ENCODE assay signal across 1 cellular context in the genomic region with DNA sequence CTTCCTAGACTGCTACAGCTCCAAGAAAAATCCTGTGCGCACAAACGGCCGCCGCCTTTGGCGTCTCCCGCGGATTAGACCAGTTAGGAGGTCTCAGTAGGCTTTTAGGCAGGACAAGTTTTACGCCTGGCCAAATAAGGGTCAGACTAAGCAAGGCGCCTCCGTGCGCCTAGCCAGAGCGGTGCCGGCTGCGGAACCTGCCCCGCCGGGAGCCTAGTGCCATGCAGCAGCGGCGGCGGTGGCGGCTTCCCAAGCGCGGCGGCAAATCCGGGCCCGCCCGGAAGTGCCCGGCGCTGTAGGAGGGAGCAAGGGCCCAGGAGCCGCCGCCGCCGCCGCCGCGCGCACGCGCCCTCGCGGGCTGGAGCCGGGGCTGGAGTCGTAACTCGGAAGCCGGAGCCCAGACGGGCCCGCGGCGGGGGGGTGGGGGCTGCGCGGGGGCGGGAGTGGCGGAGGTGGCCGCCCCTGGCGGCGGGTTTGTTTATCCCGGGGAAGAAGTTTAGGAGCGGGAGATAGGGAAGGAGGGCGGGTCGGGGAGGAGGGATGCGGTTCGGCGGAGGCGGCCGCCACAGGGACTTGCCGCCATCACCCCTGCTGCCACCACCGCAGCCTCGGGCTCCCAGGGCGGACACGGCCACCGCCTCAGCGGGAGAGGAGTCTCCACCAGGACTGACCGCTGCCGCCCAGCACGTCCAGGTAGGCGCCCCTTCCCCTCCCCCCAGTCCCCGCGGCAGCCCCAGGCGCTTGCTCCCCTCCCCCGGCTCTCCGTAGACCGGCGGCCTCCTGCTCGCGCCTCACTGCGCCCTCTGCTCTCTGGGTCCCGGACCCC.
TF ChIP-seq lines count a peak whose summit lies in the region.

A gene (plus strand): TSS at position 344 of the 826 bp plus-strand sequence. CDS start 48,447 bp downstream, outside the sequence.

TF ChIP-seq in HepG2, 621 proteins besides CTCF, POLR2A, EP300 and RAD21 (continued from another document and continues in another):
- TF ChIP-seq ZNF747 (CRISPR knock-in tag; IDR thresholded peaks at IDR 0.05; ENCODE audit: borderline replicate concordance) (peak; percentile 70; the same call in 1 of the 2 replicates), ZNF768 (CRISPR knock-in tag; IDR thresholded peaks at IDR 0.05) (peak; percentile 38; the same call in 1 of the 2 replicates), ZNF354B (CRISPR knock-in tag; IDR thresholded peaks at IDR 0.05) (0 out of 2 replicates have a peak, but pooled peaks have one; percentile 33), NFATC3 (CRISPR knock-in tag; IDR thresholded peaks at IDR 0.05) (no peak), JUNB (CRISPR knock-in tag; IDR thresholded peaks at IDR 0.05; ENCODE audit: borderline replicate concordance) (no peak), ZNF337 (CRISPR knock-in tag; IDR thresholded peaks at IDR 0.05; ENCODE audit: borderline replicate concordance, low read depth) (no peak), HNRNPH1 (optimal IDR thresholded peaks at IDR 0.05; ENCODE audit: low read depth, low read length) (no peak), ZSCAN31 (CRISPR knock-in tag; IDR thresholded peaks at IDR 0.05; ENCODE audit: low read depth) (peak; percentile 77; the same call in 1 of the 2 replicates), TEAD3 (CRISPR knock-in tag; optimal IDR thresholded peaks at IDR 0.05; ENCODE audit: borderline replicate concordance) (no peak), ERF (CRISPR knock-in tag; IDR thresholded peaks at IDR 0.05) (peak; percentile 55; the same call in 1 of the 2 replicates), CENPX (CRISPR knock-in tag; IDR thresholded peaks at IDR 0.05) (no peak), ISX (CRISPR knock-in tag; conservative IDR thresholded peaks at IDR 0.05) (0 out of 2 replicates have a peak, but pooled peaks have one; percentile 15), ZFAT (CRISPR knock-in tag; conservative IDR thresholded peaks at IDR 0.05) (no peak), ZNF737 (CRISPR knock-in tag; IDR thresholded peaks at IDR 0.05; ENCODE audit: borderline replicate concordance) (no peak; the same call in 1 of the 2 replicates), ETV5 (CRISPR knock-in tag; IDR thresholded peaks at IDR 0.05; ENCODE audit: borderline replicate concordance) (peak; percentile 78; the same call in 1 of the 2 replicates), SOX5 (CRISPR knock-in tag; IDR thresholded peaks at IDR 0.05; ENCODE audit: borderline replicate concordance) (peak; percentile 26; the same call in 1 of the 2 replicates), ZNF550 (CRISPR knock-in tag; IDR thresholded peaks at IDR 0.05; ENCODE audit: borderline replicate concordance) (no peak), NFE2 (CRISPR knock-in tag; IDR thresholded peaks at IDR 0.05) (no peak)
- TF ChIP-seq, protein P1, sequence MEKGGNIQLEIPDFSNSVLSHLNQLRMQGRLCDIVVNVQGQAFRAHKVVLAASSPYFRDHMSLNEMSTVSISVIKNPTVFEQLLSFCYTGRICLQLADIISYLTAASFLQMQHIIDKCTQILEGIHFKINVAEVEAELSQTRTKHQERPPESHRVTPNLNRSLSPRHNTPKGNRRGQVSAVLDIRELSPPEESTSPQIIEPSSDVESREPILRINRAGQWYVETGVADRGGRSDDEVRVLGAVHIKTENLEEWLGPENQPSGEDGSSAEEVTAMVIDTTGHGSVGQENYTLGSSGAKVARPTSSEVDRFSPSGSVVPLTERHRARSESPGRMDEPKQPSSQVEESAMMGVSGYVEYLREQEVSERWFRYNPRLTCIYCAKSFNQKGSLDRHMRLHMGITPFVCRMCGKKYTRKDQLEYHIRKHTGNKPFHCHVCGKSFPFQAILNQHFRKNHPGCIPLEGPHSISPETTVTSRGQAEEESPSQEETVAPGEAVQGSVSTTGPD (CRISPR knock-in tag; IDR thresholded peaks at IDR 0.05), result peak; percentile 18; the same call in 1 of the 2 replicates
- TF ChIP-seq, protein P2, sequence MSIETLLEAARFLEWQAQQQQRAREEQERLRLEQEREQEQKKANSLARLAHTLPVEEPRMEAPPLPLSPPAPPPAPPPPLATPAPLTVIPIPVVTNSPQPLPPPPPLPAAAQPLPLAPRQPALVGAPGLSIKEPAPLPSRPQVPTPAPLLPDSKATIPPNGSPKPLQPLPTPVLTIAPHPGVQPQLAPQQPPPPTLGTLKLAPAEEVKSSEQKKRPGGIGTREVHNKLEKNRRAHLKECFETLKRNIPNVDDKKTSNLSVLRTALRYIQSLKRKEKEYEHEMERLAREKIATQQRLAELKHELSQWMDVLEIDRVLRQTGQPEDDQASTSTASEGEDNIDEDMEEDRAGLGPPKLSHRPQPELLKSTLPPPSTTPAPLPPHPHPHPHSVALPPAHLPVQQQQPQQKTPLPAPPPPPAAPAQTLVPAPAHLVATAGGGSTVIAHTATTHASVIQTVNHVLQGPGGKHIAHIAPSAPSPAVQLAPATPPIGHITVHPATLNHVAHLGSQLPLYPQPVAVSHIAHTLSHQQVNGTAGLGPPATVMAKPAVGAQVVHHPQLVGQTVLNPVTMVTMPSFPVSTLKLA (IDR thresholded peaks at IDR 0.05), result no peak
- TF ChIP-seq, protein P3, sequence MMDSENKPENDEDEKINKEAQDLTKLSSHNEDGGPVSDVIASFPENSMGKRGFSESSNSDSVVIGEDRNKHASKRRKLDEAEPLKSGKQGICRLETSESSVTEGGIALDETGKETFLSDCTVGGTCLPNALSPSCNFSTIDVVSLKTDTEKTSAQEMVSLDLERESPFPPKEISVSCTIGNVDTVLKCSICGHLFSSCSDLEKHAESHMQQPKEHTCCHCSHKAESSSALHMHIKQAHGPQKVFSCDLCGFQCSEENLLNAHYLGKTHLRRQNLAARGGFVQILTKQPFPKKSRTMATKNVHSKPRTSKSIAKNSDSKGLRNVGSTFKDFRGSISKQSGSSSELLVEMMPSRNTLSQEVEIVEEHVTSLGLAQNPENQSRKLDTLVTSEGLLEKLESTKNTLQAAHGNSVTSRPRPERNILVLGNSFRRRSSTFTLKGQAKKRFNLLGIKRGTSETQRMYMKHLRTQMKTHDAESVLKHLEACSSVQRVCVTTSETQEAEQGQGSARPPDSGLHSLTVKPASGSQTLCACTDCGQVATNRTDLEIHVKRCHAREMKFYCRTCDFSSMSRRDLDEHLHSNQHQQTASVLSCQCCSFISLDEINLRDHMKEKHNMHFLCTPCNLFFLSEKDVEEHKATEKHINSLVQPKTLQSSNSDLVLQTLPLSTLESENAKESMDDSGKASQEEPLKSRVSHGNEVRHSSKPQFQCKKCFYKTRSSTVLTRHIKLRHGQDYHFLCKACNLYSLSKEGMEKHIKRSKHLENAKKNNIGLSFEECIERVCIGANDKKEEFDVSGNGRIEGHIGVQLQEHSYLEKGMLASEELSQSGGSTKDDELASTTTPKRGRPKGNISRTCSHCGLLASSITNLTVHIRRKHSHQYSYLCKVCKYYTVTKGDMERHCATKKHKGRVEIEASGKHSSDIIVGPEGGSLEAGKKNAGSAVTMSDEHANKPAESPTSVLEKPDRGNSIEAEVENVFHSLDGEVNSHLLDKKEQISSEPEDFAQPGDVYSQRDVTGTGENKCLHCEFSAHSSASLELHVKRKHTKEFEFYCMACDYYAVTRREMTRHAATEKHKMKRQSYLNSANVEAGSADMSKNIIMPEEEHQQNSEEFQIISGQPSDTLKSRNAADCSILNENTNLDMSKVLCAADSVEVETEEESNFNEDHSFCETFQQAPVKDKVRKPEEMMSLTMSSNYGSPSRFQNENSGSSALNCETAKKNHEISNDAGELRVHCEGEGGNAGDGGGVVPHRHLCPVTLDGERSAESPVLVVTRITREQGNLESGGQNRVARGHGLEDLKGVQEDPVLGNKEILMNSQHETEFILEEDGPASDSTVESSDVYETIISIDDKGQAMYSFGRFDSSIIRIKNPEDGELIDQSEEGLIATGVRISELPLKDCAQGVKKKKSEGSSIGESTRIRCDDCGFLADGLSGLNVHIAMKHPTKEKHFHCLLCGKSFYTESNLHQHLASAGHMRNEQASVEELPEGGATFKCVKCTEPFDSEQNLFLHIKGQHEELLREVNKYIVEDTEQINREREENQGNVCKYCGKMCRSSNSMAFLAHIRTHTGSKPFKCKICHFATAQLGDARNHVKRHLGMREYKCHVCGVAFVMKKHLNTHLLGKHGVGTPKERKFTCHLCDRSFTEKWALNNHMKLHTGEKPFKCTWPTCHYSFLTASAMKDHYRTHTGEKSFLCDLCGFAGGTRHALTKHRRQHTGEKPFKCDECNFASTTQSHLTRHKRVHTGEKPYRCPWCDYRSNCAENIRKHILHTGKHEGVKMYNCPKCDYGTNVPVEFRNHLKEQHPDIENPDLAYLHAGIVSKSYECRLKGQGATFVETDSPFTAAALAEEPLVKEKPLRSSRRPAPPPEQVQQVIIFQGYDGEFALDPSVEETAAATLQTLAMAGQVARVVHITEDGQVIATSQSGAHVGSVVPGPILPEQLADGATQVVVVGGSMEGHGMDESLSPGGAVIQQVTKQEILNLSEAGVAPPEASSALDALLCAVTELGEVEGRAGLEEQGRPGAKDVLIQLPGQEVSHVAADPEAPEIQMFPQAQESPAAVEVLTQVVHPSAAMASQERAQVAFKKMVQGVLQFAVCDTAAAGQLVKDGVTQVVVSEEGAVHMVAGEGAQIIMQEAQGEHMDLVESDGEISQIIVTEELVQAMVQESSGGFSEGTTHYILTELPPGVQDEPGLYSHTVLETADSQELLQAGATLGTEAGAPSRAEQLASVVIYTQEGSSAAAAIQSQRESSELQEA (CRISPR knock-in tag; IDR thresholded peaks at IDR 0.05; ENCODE audit: not compliant biosample characterization), result peak; percentile 66
- TF ChIP-seq, protein P4, sequence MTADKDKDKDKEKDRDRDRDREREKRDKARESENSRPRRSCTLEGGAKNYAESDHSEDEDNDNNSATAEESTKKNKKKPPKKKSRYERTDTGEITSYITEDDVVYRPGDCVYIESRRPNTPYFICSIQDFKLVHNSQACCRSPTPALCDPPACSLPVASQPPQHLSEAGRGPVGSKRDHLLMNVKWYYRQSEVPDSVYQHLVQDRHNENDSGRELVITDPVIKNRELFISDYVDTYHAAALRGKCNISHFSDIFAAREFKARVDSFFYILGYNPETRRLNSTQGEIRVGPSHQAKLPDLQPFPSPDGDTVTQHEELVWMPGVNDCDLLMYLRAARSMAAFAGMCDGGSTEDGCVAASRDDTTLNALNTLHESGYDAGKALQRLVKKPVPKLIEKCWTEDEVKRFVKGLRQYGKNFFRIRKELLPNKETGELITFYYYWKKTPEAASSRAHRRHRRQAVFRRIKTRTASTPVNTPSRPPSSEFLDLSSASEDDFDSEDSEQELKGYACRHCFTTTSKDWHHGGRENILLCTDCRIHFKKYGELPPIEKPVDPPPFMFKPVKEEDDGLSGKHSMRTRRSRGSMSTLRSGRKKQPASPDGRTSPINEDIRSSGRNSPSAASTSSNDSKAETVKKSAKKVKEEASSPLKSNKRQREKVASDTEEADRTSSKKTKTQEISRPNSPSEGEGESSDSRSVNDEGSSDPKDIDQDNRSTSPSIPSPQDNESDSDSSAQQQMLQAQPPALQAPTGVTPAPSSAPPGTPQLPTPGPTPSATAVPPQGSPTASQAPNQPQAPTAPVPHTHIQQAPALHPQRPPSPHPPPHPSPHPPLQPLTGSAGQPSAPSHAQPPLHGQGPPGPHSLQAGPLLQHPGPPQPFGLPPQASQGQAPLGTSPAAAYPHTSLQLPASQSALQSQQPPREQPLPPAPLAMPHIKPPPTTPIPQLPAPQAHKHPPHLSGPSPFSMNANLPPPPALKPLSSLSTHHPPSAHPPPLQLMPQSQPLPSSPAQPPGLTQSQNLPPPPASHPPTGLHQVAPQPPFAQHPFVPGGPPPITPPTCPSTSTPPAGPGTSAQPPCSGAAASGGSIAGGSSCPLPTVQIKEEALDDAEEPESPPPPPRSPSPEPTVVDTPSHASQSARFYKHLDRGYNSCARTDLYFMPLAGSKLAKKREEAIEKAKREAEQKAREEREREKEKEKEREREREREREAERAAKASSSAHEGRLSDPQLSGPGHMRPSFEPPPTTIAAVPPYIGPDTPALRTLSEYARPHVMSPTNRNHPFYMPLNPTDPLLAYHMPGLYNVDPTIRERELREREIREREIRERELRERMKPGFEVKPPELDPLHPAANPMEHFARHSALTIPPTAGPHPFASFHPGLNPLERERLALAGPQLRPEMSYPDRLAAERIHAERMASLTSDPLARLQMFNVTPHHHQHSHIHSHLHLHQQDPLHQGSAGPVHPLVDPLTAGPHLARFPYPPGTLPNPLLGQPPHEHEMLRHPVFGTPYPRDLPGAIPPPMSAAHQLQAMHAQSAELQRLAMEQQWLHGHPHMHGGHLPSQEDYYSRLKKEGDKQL (CRISPR knock-in tag; IDR thresholded peaks at IDR 0.05; ENCODE audit: low read depth), result no peak
- TF ChIP-seq, protein P5, sequence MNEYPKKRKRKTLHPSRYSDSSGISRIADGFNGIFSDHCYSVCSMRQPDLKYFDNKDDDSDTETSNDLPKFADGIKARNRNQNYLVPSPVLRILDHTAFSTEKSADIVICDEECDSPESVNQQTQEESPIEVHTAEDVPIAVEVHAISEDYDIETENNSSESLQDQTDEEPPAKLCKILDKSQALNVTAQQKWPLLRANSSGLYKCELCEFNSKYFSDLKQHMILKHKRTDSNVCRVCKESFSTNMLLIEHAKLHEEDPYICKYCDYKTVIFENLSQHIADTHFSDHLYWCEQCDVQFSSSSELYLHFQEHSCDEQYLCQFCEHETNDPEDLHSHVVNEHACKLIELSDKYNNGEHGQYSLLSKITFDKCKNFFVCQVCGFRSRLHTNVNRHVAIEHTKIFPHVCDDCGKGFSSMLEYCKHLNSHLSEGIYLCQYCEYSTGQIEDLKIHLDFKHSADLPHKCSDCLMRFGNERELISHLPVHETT (CRISPR knock-in tag; conservative IDR thresholded peaks at IDR 0.05), result no peak; the same call in 1 of the 2 replicates
- TF ChIP-seq, protein P6, sequence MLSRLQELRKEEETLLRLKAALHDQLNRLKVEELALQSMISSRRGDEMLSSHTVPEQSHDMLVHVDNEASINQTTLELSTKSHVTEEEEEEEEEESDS (CRISPR knock-in tag; IDR thresholded peaks at IDR 0.05; ENCODE audit: borderline replicate concordance), result no peak
- TF ChIP-seq, protein P7, sequence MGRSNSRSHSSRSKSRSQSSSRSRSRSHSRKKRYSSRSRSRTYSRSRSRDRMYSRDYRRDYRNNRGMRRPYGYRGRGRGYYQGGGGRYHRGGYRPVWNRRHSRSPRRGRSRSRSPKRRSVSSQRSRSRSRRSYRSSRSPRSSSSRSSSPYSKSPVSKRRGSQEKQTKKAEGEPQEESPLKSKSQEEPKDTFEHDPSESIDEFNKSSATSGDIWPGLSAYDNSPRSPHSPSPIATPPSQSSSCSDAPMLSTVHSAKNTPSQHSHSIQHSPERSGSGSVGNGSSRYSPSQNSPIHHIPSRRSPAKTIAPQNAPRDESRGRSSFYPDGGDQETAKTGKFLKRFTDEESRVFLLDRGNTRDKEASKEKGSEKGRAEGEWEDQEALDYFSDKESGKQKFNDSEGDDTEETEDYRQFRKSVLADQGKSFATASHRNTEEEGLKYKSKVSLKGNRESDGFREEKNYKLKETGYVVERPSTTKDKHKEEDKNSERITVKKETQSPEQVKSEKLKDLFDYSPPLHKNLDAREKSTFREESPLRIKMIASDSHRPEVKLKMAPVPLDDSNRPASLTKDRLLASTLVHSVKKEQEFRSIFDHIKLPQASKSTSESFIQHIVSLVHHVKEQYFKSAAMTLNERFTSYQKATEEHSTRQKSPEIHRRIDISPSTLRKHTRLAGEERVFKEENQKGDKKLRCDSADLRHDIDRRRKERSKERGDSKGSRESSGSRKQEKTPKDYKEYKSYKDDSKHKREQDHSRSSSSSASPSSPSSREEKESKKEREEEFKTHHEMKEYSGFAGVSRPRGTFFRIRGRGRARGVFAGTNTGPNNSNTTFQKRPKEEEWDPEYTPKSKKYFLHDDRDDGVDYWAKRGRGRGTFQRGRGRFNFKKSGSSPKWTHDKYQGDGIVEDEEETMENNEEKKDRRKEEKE (IDR thresholded peaks at IDR 0.05), result no peak
- TF ChIP-seq, protein P8, sequence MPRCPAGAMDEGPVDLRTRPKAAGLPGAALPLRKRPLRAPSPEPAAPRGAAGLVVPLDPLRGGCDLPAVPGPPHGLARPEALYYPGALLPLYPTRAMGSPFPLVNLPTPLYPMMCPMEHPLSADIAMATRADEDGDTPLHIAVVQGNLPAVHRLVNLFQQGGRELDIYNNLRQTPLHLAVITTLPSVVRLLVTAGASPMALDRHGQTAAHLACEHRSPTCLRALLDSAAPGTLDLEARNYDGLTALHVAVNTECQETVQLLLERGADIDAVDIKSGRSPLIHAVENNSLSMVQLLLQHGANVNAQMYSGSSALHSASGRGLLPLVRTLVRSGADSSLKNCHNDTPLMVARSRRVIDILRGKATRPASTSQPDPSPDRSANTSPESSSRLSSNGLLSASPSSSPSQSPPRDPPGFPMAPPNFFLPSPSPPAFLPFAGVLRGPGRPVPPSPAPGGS (CRISPR knock-in tag; IDR thresholded peaks at IDR 0.05), result peak; percentile 84
